1 cellular context compared by ENCODE assay signal in the genomic region with DNA sequence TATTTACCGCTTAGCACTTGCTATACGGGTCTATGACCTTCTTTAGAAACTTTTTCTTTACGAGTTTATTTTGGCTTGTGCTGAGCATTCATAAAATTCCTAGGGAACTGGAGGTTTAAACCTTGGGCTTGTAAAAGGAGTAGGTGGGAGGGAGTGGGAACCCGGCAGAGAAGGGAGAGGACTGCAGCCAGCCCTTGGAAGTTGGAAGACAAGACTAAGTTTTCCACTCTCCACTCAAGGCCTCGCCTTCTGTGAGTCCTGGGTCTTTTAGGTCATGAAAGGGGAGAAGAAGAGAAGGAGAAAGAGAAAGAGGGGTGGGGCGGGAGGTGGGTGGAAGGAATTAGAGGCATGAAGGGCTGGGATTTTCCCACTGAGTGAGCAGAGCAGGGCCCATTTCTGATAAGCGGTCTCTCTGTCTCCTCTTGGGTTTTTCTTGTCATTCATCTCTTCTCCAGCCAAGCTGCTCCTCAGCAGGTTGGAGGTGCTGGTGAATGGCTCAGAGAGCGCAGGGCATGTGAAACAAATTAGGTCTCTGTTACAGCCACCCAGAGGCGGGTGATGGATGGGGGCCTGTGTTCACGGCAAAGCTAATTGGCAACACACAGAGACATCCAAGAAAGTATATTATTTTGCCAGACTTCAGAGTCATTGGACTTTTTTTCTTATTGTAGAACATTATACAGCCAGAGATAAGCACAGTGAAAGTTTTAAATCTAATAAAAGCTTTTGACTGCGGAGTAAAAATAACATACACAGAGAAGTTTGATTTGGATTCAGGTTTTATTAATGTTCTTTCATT.
TF ChIP-seq lines count a peak whose summit lies in the region.

No MANE protein-coding gene starts in this region.

TF ChIP-seq in HEK293, 187 proteins besides CTCF, POLR2A, EP300 and RAD21 (continued from another document and continues in another):
- TF ChIP-seq, protein P1, sequence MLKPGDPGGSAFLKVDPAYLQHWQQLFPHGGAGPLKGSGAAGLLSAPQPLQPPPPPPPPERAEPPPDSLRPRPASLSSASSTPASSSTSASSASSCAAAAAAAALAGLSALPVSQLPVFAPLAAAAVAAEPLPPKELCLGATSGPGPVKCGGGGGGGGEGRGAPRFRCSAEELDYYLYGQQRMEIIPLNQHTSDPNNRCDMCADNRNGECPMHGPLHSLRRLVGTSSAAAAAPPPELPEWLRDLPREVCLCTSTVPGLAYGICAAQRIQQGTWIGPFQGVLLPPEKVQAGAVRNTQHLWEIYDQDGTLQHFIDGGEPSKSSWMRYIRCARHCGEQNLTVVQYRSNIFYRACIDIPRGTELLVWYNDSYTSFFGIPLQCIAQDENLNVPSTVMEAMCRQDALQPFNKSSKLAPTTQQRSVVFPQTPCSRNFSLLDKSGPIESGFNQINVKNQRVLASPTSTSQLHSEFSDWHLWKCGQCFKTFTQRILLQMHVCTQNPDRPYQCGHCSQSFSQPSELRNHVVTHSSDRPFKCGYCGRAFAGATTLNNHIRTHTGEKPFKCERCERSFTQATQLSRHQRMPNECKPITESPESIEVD (tag by site-specific recombination; IDR thresholded peaks at IDR 0.05), result peak; percentile 86
- TF ChIP-seq ZNF146 (tag by site-specific recombination; IDR thresholded peaks at IDR 0.05) (0 out of 2 replicates have a peak, but pooled peaks have one; percentile 29), ZNF529 (tag by site-specific recombination; IDR thresholded peaks at IDR 0.05; ENCODE audit: insufficient replicate concordance) (no peak), SP3 (tag by site-specific recombination; IDR thresholded peaks at IDR 0.05) (no peak), ZSCAN23 (tag by site-specific recombination; IDR thresholded peaks at IDR 0.05) (no peak), GLIS2 (tag by site-specific recombination; IDR thresholded peaks at IDR 0.05) (no peak), ZNF24 (tag by site-specific recombination; IDR thresholded peaks at IDR 0.05) (no peak), ZXDB (tag by site-specific recombination; IDR thresholded peaks at IDR 0.05) (peak; percentile 59), ZNF654 (tag by site-specific recombination; IDR thresholded peaks at IDR 0.05; ENCODE audit: low read depth) (no peak), ZNF560 (tag by site-specific recombination; IDR thresholded peaks at IDR 0.05; ENCODE audit: borderline replicate concordance) (no peak), ZNF302 (tag by site-specific recombination; IDR thresholded peaks at IDR 0.05; ENCODE audit: low read depth) (no peak), ZNF423 (tag by site-specific recombination; IDR thresholded peaks at IDR 0.05) (0 out of 2 replicates have a peak, but pooled peaks have one; percentile 6), ZNF548 (tag by site-specific recombination; IDR thresholded peaks at IDR 0.05) (no peak), HOXD13 (CRISPR knock-in tag; IDR thresholded peaks at IDR 0.05; ENCODE audit: borderline replicate concordance) (peak; percentile 84), ZNF202 (tag by site-specific recombination; IDR thresholded peaks at IDR 0.05; ENCODE audit: borderline replicate concordance) (no peak), EGR2 (tag by site-specific recombination; IDR thresholded peaks at IDR 0.05; ENCODE audit: low read depth) (peak; percentile 89), IKZF3 (tag by site-specific recombination; IDR thresholded peaks at IDR 0.05) (no peak), ZNF121 (tag by site-specific recombination; IDR thresholded peaks at IDR 0.05) (no peak), SCRT1 (tag by site-specific recombination; IDR thresholded peaks at IDR 0.05; ENCODE audit: borderline replicate concordance) (no peak), ZNF214 (tag by site-specific recombination; IDR thresholded peaks at IDR 0.05; ENCODE audit: borderline replicate concordance) (no peak), ZBTB20 (tag by site-specific recombination; IDR thresholded peaks at IDR 0.05) (no peak), ZNF19 (tag by site-specific recombination; IDR thresholded peaks at IDR 0.05; ENCODE audit: low read depth) (no peak), TCF7L2 (IDR thresholded peaks at IDR 0.05; ENCODE audit: borderline replicate concordance, low read depth, low read length) (no peak), ZNF501 (tag by site-specific recombination; IDR thresholded peaks at IDR 0.05) (0 out of 2 replicates have a peak, but pooled peaks have one; percentile 11), ZNF776 (tag by site-specific recombination; IDR thresholded peaks at IDR 0.05; ENCODE audit: borderline replicate concordance) (no peak), ZNF48 (tag by site-specific recombination; IDR thresholded peaks at IDR 0.05) (no peak), ZBTB8A (tag by site-specific recombination; IDR thresholded peaks at IDR 0.05) (peak; percentile 44), MZF1 (tag by site-specific recombination; IDR thresholded peaks at IDR 0.05; ENCODE audit: borderline replicate concordance) (peak; percentile 41; the same call in 1 of the 2 replicates), ZNF658 (tag by site-specific recombination; IDR thresholded peaks at IDR 0.05) (no peak), ZNF341 (tag by site-specific recombination; IDR thresholded peaks at IDR 0.05; ENCODE audit: low read depth) (peak; percentile 66), ZNF837 (tag by site-specific recombination; IDR thresholded peaks at IDR 0.05) (no peak), FEZF1 (tag by site-specific recombination; IDR thresholded peaks at IDR 0.05) (no peak), KLF16 (tag by site-specific recombination; IDR thresholded peaks at IDR 0.05) (no peak), ZNF114 (tag by site-specific recombination; IDR thresholded peaks at IDR 0.05) (no peak), ZEB2 (tag by site-specific recombination; IDR thresholded peaks at IDR 0.05) (no peak), OVOL3 (tag by site-specific recombination; IDR thresholded peaks at IDR 0.05) (no peak), SP2 (tag by site-specific recombination; IDR thresholded peaks at IDR 0.05) (peak; percentile 9; the same call in 1 of the 2 replicates), ZNF433 (tag by site-specific recombination; IDR thresholded peaks at IDR 0.05; ENCODE audit: low read depth) (no peak), ZNF747 (tag by site-specific recombination; IDR thresholded peaks at IDR 0.05) (no peak), ZNF16 (tag by site-specific recombination; IDR thresholded peaks at IDR 0.05; ENCODE audit: low read depth) (no peak), ZNF223 (tag by site-specific recombination; IDR thresholded peaks at IDR 0.05) (no peak)
- TF ChIP-seq, protein P2, sequence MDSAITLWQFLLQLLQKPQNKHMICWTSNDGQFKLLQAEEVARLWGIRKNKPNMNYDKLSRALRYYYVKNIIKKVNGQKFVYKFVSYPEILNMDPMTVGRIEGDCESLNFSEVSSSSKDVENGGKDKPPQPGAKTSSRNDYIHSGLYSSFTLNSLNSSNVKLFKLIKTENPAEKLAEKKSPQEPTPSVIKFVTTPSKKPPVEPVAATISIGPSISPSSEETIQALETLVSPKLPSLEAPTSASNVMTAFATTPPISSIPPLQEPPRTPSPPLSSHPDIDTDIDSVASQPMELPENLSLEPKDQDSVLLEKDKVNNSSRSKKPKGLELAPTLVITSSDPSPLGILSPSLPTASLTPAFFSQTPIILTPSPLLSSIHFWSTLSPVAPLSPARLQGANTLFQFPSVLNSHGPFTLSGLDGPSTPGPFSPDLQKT (IDR thresholded peaks at IDR 0.05; ENCODE audit: borderline replicate concordance, low read depth, low read length), result no peak
- TF ChIP-seq, protein P3, sequence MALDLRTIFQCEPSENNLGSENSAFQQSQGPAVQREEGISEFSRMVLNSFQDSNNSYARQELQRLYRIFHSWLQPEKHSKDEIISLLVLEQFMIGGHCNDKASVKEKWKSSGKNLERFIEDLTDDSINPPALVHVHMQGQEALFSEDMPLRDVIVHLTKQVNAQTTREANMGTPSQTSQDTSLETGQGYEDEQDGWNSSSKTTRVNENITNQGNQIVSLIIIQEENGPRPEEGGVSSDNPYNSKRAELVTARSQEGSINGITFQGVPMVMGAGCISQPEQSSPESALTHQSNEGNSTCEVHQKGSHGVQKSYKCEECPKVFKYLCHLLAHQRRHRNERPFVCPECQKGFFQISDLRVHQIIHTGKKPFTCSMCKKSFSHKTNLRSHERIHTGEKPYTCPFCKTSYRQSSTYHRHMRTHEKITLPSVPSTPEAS (tag by site-specific recombination; IDR thresholded peaks at IDR 0.05), result no peak
- TF ChIP-seq, protein P4, sequence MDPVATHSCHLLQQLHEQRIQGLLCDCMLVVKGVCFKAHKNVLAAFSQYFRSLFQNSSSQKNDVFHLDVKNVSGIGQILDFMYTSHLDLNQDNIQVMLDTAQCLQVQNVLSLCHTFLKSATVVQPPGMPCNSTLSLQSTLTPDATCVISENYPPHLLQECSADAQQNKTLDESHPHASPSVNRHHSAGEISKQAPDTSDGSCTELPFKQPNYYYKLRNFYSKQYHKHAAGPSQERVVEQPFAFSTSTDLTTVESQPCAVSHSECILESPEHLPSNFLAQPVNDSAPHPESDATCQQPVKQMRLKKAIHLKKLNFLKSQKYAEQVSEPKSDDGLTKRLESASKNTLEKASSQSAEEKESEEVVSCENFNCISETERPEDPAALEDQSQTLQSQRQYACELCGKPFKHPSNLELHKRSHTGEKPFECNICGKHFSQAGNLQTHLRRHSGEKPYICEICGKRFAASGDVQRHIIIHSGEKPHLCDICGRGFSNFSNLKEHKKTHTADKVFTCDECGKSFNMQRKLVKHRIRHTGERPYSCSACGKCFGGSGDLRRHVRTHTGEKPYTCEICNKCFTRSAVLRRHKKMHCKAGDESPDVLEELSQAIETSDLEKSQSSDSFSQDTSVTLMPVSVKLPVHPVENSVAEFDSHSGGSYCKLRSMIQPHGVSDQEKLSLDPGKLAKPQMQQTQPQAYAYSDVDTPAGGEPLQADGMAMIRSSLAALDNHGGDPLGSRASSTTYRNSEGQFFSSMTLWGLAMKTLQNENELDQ (tag by site-specific recombination; IDR thresholded peaks at IDR 0.05; ENCODE audit: low read depth), result no peak
- TF ChIP-seq, protein P5, sequence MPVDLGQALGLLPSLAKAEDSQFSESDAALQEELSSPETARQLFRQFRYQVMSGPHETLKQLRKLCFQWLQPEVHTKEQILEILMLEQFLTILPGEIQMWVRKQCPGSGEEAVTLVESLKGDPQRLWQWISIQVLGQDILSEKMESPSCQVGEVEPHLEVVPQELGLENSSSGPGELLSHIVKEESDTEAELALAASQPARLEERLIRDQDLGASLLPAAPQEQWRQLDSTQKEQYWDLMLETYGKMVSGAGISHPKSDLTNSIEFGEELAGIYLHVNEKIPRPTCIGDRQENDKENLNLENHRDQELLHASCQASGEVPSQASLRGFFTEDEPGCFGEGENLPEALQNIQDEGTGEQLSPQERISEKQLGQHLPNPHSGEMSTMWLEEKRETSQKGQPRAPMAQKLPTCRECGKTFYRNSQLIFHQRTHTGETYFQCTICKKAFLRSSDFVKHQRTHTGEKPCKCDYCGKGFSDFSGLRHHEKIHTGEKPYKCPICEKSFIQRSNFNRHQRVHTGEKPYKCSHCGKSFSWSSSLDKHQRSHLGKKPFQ (tag by site-specific recombination; IDR thresholded peaks at IDR 0.05), result peak; percentile 83
- TF ChIP-seq, protein P6, sequence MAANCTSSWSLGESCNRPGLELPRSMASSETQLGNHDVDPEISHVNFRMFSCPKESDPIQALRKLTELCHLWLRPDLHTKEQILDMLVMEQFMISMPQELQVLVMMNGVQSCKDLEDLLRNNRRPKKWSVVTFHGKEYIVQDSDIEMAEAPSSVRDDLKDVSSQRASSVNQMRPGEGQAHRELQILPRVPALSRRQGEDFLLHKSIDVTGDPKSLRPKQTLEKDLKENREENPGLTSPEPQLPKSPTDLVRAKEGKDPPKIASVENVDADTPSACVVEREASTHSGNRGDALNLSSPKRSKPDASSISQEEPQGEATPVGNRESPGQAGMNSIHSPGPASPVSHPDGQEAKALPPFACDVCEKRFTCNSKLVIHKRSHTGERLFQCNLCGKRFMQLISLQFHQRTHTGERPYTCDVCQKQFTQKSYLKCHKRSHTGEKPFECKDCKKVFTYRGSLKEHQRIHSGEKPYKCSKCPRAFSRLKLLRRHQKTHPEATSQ (tag by site-specific recombination; IDR thresholded peaks at IDR 0.05), result no peak
- TF ChIP-seq, protein P7, sequence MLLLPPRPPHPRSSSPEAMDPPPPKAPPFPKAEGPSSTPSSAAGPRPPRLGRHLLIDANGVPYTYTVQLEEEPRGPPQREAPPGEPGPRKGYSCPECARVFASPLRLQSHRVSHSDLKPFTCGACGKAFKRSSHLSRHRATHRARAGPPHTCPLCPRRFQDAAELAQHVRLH (tag by site-specific recombination; IDR thresholded peaks at IDR 0.05), result 0 out of 2 replicates have a peak, but pooled peaks have one; percentile 4
- TF ChIP-seq, protein P8, sequence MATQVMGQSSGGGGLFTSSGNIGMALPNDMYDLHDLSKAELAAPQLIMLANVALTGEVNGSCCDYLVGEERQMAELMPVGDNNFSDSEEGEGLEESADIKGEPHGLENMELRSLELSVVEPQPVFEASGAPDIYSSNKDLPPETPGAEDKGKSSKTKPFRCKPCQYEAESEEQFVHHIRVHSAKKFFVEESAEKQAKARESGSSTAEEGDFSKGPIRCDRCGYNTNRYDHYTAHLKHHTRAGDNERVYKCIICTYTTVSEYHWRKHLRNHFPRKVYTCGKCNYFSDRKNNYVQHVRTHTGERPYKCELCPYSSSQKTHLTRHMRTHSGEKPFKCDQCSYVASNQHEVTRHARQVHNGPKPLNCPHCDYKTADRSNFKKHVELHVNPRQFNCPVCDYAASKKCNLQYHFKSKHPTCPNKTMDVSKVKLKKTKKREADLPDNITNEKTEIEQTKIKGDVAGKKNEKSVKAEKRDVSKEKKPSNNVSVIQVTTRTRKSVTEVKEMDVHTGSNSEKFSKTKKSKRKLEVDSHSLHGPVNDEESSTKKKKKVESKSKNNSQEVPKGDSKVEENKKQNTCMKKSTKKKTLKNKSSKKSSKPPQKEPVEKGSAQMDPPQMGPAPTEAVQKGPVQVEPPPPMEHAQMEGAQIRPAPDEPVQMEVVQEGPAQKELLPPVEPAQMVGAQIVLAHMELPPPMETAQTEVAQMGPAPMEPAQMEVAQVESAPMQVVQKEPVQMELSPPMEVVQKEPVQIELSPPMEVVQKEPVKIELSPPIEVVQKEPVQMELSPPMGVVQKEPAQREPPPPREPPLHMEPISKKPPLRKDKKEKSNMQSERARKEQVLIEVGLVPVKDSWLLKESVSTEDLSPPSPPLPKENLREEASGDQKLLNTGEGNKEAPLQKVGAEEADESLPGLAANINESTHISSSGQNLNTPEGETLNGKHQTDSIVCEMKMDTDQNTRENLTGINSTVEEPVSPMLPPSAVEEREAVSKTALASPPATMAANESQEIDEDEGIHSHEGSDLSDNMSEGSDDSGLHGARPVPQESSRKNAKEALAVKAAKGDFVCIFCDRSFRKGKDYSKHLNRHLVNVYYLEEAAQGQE (tag by site-specific recombination; IDR thresholded peaks at IDR 0.05), result no peak
- TF ChIP-seq, protein P9, sequence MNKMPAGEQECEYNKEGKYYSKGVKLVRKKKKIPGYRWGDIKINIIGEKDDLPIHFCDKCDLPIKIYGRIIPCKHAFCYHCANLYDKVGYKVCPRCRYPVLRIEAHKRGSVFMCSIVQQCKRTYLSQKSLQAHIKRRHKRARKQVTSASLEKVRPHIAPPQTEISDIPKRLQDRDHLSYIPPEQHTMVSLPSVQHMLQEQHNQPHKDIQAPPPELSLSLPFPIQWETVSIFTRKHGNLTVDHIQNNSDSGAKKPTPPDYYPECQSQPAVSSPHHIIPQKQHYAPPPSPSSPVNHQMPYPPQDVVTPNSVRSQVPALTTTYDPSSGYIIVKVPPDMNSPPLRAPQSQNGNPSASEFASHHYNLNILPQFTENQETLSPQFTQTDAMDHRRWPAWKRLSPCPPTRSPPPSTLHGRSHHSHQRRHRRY (tag by site-specific recombination; IDR thresholded peaks at IDR 0.05), result no peak
